Comparison of ENCODE assay signal across 19 cellular contexts in genomic region chr9:91138760-91139159, GRCh38.
DNase-seq lines count a peak whose midpoint lies in the region; ATAC-seq, FAIRE-seq and TF ChIP-seq lines count a peak whose summit lies in the region.
"Had no signal": no experiment of that assay in that cellular context is flagged by ENCODE, and none has a peak within 500 bp of the region (broad histone marks: within the 10 kb centered on the region; RNA-seq: fewer than 3 reads in every experiment).

No MANE protein-coding gene starts in this region.

- no peak for TF ChIP-seq CTCF in HepG2 (CRISPR knock-in tag; IDR thresholded peaks at IDR 0.05)
- no peak for TF ChIP-seq CTCF in right lobe of liver (IDR thresholded peaks at IDR 0.05)
- TF ChIP-seq CTCF in PC-3 (conservative IDR thresholded peaks at IDR 0.05; ENCODE audit: low read depth, low read length), result no peak
- no peak for TF ChIP-seq CTCF in bronchial epithelial cell (IDR thresholded peaks at IDR 0.05; ENCODE audit: insufficient read depth, low read length, severe bottlenecking)

- TF ChIP-seq RAD21 in HepG2 (CRISPR knock-in tag; IDR thresholded peaks at IDR 0.05), result no peak

- peaks cover 22% of the 10 kb centered on the region for H3K4me1 ChIP-seq in HepG2 (ENCODE audit: insufficient read depth, low read length)
- no peaks in the 10 kb centered on the region for H3K4me1 ChIP-seq in right lobe of liver
- peaks cover 25% of the 10 kb centered on the region for H3K4me1 ChIP-seq in PC-3 (ENCODE audit: insufficient read depth, low read length)

- H3K36me3 ChIP-seq in HepG2 (replicated peaks in 1 of 2; ENCODE audit: control insufficient read depth in 1 of 2, insufficient read depth in 2 of 2, low read length in 2 of 2) (no peaks in the 10 kb centered on the region), right lobe of liver (no peaks in the 10 kb centered on the region), PC-3 (ENCODE audit: low read depth, low read length) (no peaks in the 10 kb centered on the region), bronchial epithelial cell (ENCODE audit: control insufficient read depth, insufficient read depth, low read length) (no peaks in the 10 kb centered on the region)

- TF ChIP-seq EP300 in HepG2 (IDR thresholded peaks at IDR 0.05; ENCODE audit: low read depth in 2 of 2, low read length in 2 of 2) (no peak), HepG2 (CRISPR knock-in tag; IDR thresholded peaks at IDR 0.05; ENCODE audit: borderline replicate concordance) (no peak)

- H3K27ac ChIP-seq in HepG2 (ENCODE audit: extremely low read length, insufficient read depth, low read length) (no peak overlapping the region), right lobe of liver (no peak overlapping the region), PC-3 (ENCODE audit: low read length) (peak overlapping the region; percentile 92)

- no peak overlapping the region for H3K9ac ChIP-seq in HepG2 (ENCODE audit: insufficient read depth, low read depth, low read length)
- peak overlapping the region; percentile 67 for H3K9ac ChIP-seq in PC-3 (ENCODE audit: low read length)

- no peak overlapping the region for H3K27ac Mint-ChIP-seq in T-cell
- H3K27ac Mint-ChIP-seq: activated naive CD8-positive, alpha-beta T cell treated with anti-CD3 and anti-CD28 coated beads for 36 hours; activated T-cell treated with anti-CD3 and anti-CD28 coated beads, Interleukin-2, amount 50 U/mL, for 72 hours had no signal

- no peaks in the 10 kb centered on the region for H4K20me1 ChIP-seq in HepG2 (ENCODE audit: insufficient read depth, low read length)
- no peaks in the 10 kb centered on the region for H4K20me1 ChIP-seq in PC-3 (ENCODE audit: low read length)

- POLR2A ChIA-PET in HepG2 (lab: Yijun Ruan, JAX) (no interaction called here), PC-3 (lab: Charles Lee; ENCODE audit: unreplicated experiment) (no interaction called here), T-cell (lab: Charles Lee) (no interaction called here)

- H3K9me3 Mint-ChIP-seq in T-cell, result no peaks in the 10 kb centered on the region
- H3K9me3 Mint-ChIP-seq: CD8-positive, alpha-beta memory T cell had no signal

- BruUV-seq in HepG2 (replicated peaks; lab: Mats Ljungman, UMichigan), result no TSS peak
- BruUV-seq in PC-3 (replicated peaks; lab: Mats Ljungman, UMichigan), result no TSS peak

- FAIRE-seq in HepG2 (lab: Jason Lieb, UNC) (no peak), bronchial epithelial cell (lab: Jason Lieb, UNC) (no peak), urothelium cell line (lab: Jason Lieb, UNC) (no peak)
- FAIRE-seq: G401.6, GM12892 had no signal

- H3K4me3 ChIP-seq in HepG2 (replicated peaks in 1 of 3; ENCODE audit: insufficient read depth in 1 of 3, low read depth in 2 of 3, low read length in 3 of 3) (no peak overlapping the region), right lobe of liver (no peak overlapping the region), PC-3 (ENCODE audit: low read length) (no peak overlapping the region), bronchial epithelial cell (ENCODE audit: low read depth, low read length) (no peak overlapping the region)

- H3K27me3 ChIP-seq in HepG2 (ENCODE audit: control insufficient read depth in 1 of 2, insufficient read depth in 2 of 2, low read length in 2 of 2) (no peaks in the 10 kb centered on the region), right lobe of liver (no peaks in the 10 kb centered on the region), PC-3 (ENCODE audit: low read length) (no peaks in the 10 kb centered on the region), bronchial epithelial cell (ENCODE audit: control insufficient read depth, insufficient read depth, low read length) (no peaks in the 10 kb centered on the region)

- H3K79me2 ChIP-seq in HepG2 (ENCODE audit: insufficient read depth, low read length) (no peaks in the 10 kb centered on the region), PC-3 (ENCODE audit: low read length) (no peaks in the 10 kb centered on the region)

- TF ChIP-seq POLR2A in HepG2 (IDR thresholded peaks at IDR 0.05; ENCODE audit: insufficient read depth in 1 of 2, low read depth in 2 of 2, low read length in 2 of 2) (no peak), right lobe of liver (IDR thresholded peaks at IDR 0.05) (no peak)

- no peaks in the 10 kb centered on the region for H3K27me3 Mint-ChIP-seq in T-cell
- H3K27me3 Mint-ChIP-seq: CD8-positive, alpha-beta memory T cell had no signal

- WGBS in HepG2 (ENCODE audit: low lambda C conversion rate), result 64% methylated on average over 5 of the region's 5 CpGs
- 78% methylated on average over 5 of the region's 5 CpGs for WGBS in right lobe of liver (ENCODE audit: insufficient coverage, low coverage, low lambda C conversion rate, missing lambda C conversion rate)

- no peak overlapping the region for H3K4me3 Mint-ChIP-seq in T-cell
- H3K4me3 Mint-ChIP-seq: activated naive CD8-positive, alpha-beta T cell treated with anti-CD3 and anti-CD28 coated beads for 36 hours; activated T-cell treated with anti-CD3 and anti-CD28 coated beads, Interleukin-2, amount 50 U/mL, for 72 hours; CD8-positive, alpha-beta memory T cell had no signal

- intact Hi-C loops in HepG2 (cut with micrococcal nuclease; ENCODE audit: unreplicated experiment), result no loop called here
- intact Hi-C loops in right lobe of liver (cut with DNase I), result no loop called here
- intact Hi-C loops in PC-3 (cut with micrococcal nuclease), result no loop called here
- intact Hi-C loops in cardiac septum (cut with DNase I), result no loop called here

- H3K4me2 ChIP-seq in HepG2 (ENCODE audit: low read depth, low read length) (no peak overlapping the region), PC-3 (ENCODE audit: low read length) (peak overlapping the region; percentile 53)

- no peaks in the 10 kb centered on the region for H3K9me2 ChIP-seq in PC-3 (replicated peaks; ENCODE audit: low read length)

- peaks cover 0 to 3% (median 0%) of the 10 kb centered on the region in 3 donors for H3K4me1 Mint-ChIP-seq in T-cell
- H3K4me1 Mint-ChIP-seq: activated naive CD8-positive, alpha-beta T cell treated with anti-CD3 and anti-CD28 coated beads for 36 hours had no signal

- H2AFZ ChIP-seq in HepG2 (ENCODE audit: low read length) (no peak overlapping the region), PC-3 (ENCODE audit: low read length) (no peak overlapping the region)

- CTCF ChIA-PET in HepG2 (lab: Yijun Ruan, JAX; ENCODE audit: low intra/inter-chr PET ratio, low total read pairs), result no interaction called here
- CTCF ChIA-PET in PC-3 (lab: Charles Lee), result interaction anchor here (0.7 kb wide), 1 partner anchor 295 kb away, joined by 5 read pairs; no protein-coding TSS in a partner anchor
- CTCF ChIA-PET in T-cell (lab: Charles Lee), result interaction anchor here in 1 of 2 donors (0.7 kb wide), 1 partner anchor 10 kb away, joined by 7 read pairs; no protein-coding TSS in a partner anchor

- no peak for ATAC-seq in HepG2
- no peak for ATAC-seq in right lobe of liver
- peak; percentile 88 for ATAC-seq in PC-3
- no peak for ATAC-seq in T-cell (replicated peaks in 1 of 4)
- no peak for ATAC-seq in GM19351 (IDR thresholded peaks at IDR 0.05; ENCODE audit: unreplicated experiment)
- ATAC-seq: activated T-cell treated with anti-CD3 and anti-CD28 coated beads, Interleukin-2, amount 50 U/mL, for 72 hours had no signal

- H3K9me3 ChIP-seq in HepG2 (ENCODE audit: low read length), result no peaks in the 10 kb centered on the region
- no peaks in the 10 kb centered on the region for H3K9me3 ChIP-seq in right lobe of liver
- no peaks in the 10 kb centered on the region for H3K9me3 ChIP-seq in PC-3 (ENCODE audit: low read length)

- in situ Hi-C loops in HepG2 (cut with HindIII; ENCODE audit: extremely low pct_ligation_motif_present, low pct_unique_long_range_greater_than_20kb), result no loop called here

- H3K36me3 Mint-ChIP-seq in T-cell, result no peaks in the 10 kb centered on the region

- DNase-seq in HepG2 (ENCODE audit: low spot score) (peak; percentile 54), right lobe of liver (no peak), PC-3 (peak; percentile 88), bronchial epithelial cell (ENCODE audit: low read depth) (peak; percentile 52), urothelium cell line (ENCODE audit: low spot score) (peak; percentile 38), T-cell (no peak), cardiac septum (ENCODE audit: low spot score) (no peak)
- DNase-seq: activated naive CD8-positive, alpha-beta T cell treated with anti-CD3 and anti-CD28 coated beads for 36 hours; activated T-cell treated with anti-CD3 and anti-CD28 coated beads, Interleukin-2, amount 50 U/mL, for 72 hours; CD8-positive, alpha-beta memory T cell; KG1; NCI-H1105 treated with DMSO at 0.1 percent for 48 hours; retina; stimulated activated CD4-positive, alpha-beta T cell treated with anti-CD3 and anti-CD28 coated beads, Interleukin-15, amount 100 ng/mL, for 24 hours; stimulated activated naive CD4-positive, alpha-beta T cell treated with Interleukin-2 at 50 U/mL for 16 hours; SW 1271 had no signal

- H3F3A ChIP-seq in PC-3 (ENCODE audit: low read length, unreplicated experiment), result no peaks in the 10 kb centered on the region

TF ChIP-seq in HepG2, 621 proteins besides CTCF, POLR2A, EP300 and RAD21 (continues in another document):
- peak; percentile 61 for TF ChIP-seq FOSL2 (CRISPR knock-in tag; IDR thresholded peaks at IDR 0.05)

Comparison
In these comparisons a context has a peak if more than half of its experiments do, and no peak if none do; other contexts are left out.
1. DNase-seq: peak in HepG2 (single experiment), PC-3 (single experiment), bronchial epithelial cell (single experiment) and urothelium cell line (single experiment); none in right lobe of liver (0 of 3), T-cell (0 of 34) and cardiac septum (single experiment).